ENCODE assay signal across 7 cellular contexts in genomic region chr13:40929883-40930282, GRCh38.
A peak's percentile ranks its signal among the peaks of the same experiment; 100 is the strongest.
DNase-seq lines count a peak whose midpoint lies in the region; ATAC-seq and TF ChIP-seq lines count a peak whose summit lies in the region.
"Not testable (repeated sequence)": the region's sequence is repeated elsewhere in the genome, so short reads cannot be mapped to it uniquely, and the experiment has no call there.

No MANE protein-coding gene starts in this region.

- H3K9me3 Mint-ChIP-seq in CD4-positive, alpha-beta T cell; activated T-cell treated with anti-CD3 and anti-CD28 coated beads, Interleukin-2, amount 50 U/mL, for 24 hours; activated naive CD4-positive, alpha-beta T cell treated with anti-CD3 and anti-CD28 coated beads, Interleukin-2, amount 50 U/mL, for 24 hours; effector memory CD8-positive, alpha-beta T cell; naive thymus-derived CD4-positive, alpha-beta T cell; progenitor cell of endocrine pancreas (ENCODE audit: low read depth): not testable (repeated sequence)

- peak overlapping the region; percentile 72 for H3K27ac Mint-ChIP-seq in CD4-positive, alpha-beta T cell
- H3K27ac Mint-ChIP-seq in T-helper 17 cell, result peak overlapping the region; percentile 56
- H3K27ac Mint-ChIP-seq in activated T-cell treated with anti-CD3 and anti-CD28 coated beads, Interleukin-2, amount 50 U/mL, for 24 hours, result peak overlapping the region; percentile 80
- H3K27ac Mint-ChIP-seq in activated naive CD4-positive, alpha-beta T cell treated with anti-CD3 and anti-CD28 coated beads, Interleukin-2, amount 50 U/mL, for 24 hours, result peak overlapping the region; percentile 80
- H3K27ac Mint-ChIP-seq in effector memory CD8-positive, alpha-beta T cell, result peak overlapping the region; percentile 72 to 86
- peak overlapping the region in 6 of 9 donors; percentile 55 to 78 (median 68) for H3K27ac Mint-ChIP-seq in naive thymus-derived CD4-positive, alpha-beta T cell
- H3K27ac Mint-ChIP-seq in progenitor cell of endocrine pancreas, result peak overlapping the region; percentile 49

- H3K27me3 Mint-ChIP-seq in CD4-positive, alpha-beta T cell; T-helper 17 cell; activated T-cell treated with anti-CD3 and anti-CD28 coated beads, Interleukin-2, amount 50 U/mL, for 24 hours; activated naive CD4-positive, alpha-beta T cell treated with anti-CD3 and anti-CD28 coated beads, Interleukin-2, amount 50 U/mL, for 24 hours; effector memory CD8-positive, alpha-beta T cell; naive thymus-derived CD4-positive, alpha-beta T cell; progenitor cell of endocrine pancreas: not testable (repeated sequence)

- not testable (repeated sequence) for H3K9me3 ChIP-seq in CD4-positive, alpha-beta T cell (ENCODE audit: control insufficient read depth, low read length); T-helper 17 cell (ENCODE audit: control insufficient read depth, low read length, poor library complexity, severe bottlenecking); naive thymus-derived CD4-positive, alpha-beta T cell (ENCODE audit: control insufficient read depth in 2 of 3, low read length in 3 of 3)

- peaks cover 67% of the 10 kb centered on the region for H3K36me3 Mint-ChIP-seq in CD4-positive, alpha-beta T cell (ENCODE audit: low read depth)
- not testable (repeated sequence) for H3K36me3 Mint-ChIP-seq in T-helper 17 cell (ENCODE audit: low read depth)
- peaks cover 75% of the 10 kb centered on the region for H3K36me3 Mint-ChIP-seq in activated T-cell treated with anti-CD3 and anti-CD28 coated beads, Interleukin-2, amount 50 U/mL, for 24 hours (ENCODE audit: low read depth)
- H3K36me3 Mint-ChIP-seq in activated naive CD4-positive, alpha-beta T cell treated with anti-CD3 and anti-CD28 coated beads, Interleukin-2, amount 50 U/mL, for 24 hours, result peaks cover 18% of the 10 kb centered on the region
- H3K36me3 Mint-ChIP-seq in effector memory CD8-positive, alpha-beta T cell (ENCODE audit: insufficient read depth), result peaks cover 71% of the 10 kb centered on the region
- H3K36me3 Mint-ChIP-seq in naive thymus-derived CD4-positive, alpha-beta T cell, result peaks cover 0 to 31% (median 21%) of the 10 kb centered on the region in 5 donors
- peaks cover 17% of the 10 kb centered on the region for H3K36me3 Mint-ChIP-seq in progenitor cell of endocrine pancreas (ENCODE audit: insufficient read depth)

- peak; percentile 9 for ATAC-seq in CD4-positive, alpha-beta T cell (ENCODE audit: poor library complexity)
- not testable (repeated sequence) for ATAC-seq in T-helper 17 cell; effector memory CD8-positive, alpha-beta T cell (replicated peaks); naive thymus-derived CD4-positive, alpha-beta T cell

- peaks cover 30% of the 10 kb centered on the region for H3K4me1 Mint-ChIP-seq in CD4-positive, alpha-beta T cell (ENCODE audit: low read depth)
- H3K4me1 Mint-ChIP-seq in T-helper 17 cell, result peaks cover 10% of the 10 kb centered on the region
- H3K4me1 Mint-ChIP-seq in activated T-cell treated with anti-CD3 and anti-CD28 coated beads, Interleukin-2, amount 50 U/mL, for 24 hours (ENCODE audit: low read depth), result peaks cover 31% of the 10 kb centered on the region
- H3K4me1 Mint-ChIP-seq in activated naive CD4-positive, alpha-beta T cell treated with anti-CD3 and anti-CD28 coated beads, Interleukin-2, amount 50 U/mL, for 24 hours, result peaks cover 28% of the 10 kb centered on the region
- peaks cover 9 to 21% of the 10 kb centered on the region in 2 donors for H3K4me1 Mint-ChIP-seq in effector memory CD8-positive, alpha-beta T cell (ENCODE audit: low read depth in 2 of 2)
- H3K4me1 Mint-ChIP-seq in naive thymus-derived CD4-positive, alpha-beta T cell, result peaks cover 12 to 37% (median 28%) of the 10 kb centered on the region in 7 donors
- not testable (repeated sequence) for H3K4me1 Mint-ChIP-seq in progenitor cell of endocrine pancreas (ENCODE audit: low read depth)

- POLR2A ChIA-PET in CD4-positive, alpha-beta T cell (lab: Charles Lee), result interaction anchor here (0.7 to 1.2 kb wide), 5 partner anchors 8 to 131 kb away, joined by 3 to 5 read pairs (median 3); no protein-coding TSS in a partner anchor
- POLR2A ChIA-PET in naive thymus-derived CD4-positive, alpha-beta T cell (lab: Charles Lee), result interaction anchor here (0.9 to 1.0 kb wide), 2 partner anchors 8 to 131 kb away, joined by 3 to 4 read pairs; partner anchors contain the start of gene WBP4

- peaks cover 0 to 23% (median 6%) of the 10 kb centered on the region in 3 experiments for H3K36me3 ChIP-seq in naive thymus-derived CD4-positive, alpha-beta T cell (ENCODE audit: control insufficient read depth in 2 of 3, insufficient read depth in 3 of 3, low read length in 3 of 3)

- DNase-seq in CD4-positive, alpha-beta T cell; T-helper 17 cell; activated T-cell treated with anti-CD3 and anti-CD28 coated beads, Interleukin-2, amount 50 U/mL, for 24 hours; effector memory CD8-positive, alpha-beta T cell; naive thymus-derived CD4-positive, alpha-beta T cell; progenitor cell of endocrine pancreas (ENCODE audit: low spot score, unreplicated experiment): not testable (repeated sequence)

- intact Hi-C loops in CD4-positive, alpha-beta T cell (cut with DNase I, micrococcal nuclease), result loop anchor here in 1 of 2 experiments (10.0 kb wide), 2 partner anchors 205 to 265 kb away; partner anchors contain the start of genes KBTBD6 and KBTBD7
- intact Hi-C loops in naive thymus-derived CD4-positive, alpha-beta T cell (cut with micrococcal nuclease), result loop anchor here (1.0 to 10.0 kb wide), 5 partner anchors 8 to 1895 kb away; partner anchors contain the start of genes KBTBD6 (in 1 of the 2), NHLRC3 (in 1 of the 2) and PROSER1 (in 1 of the 2)

- H3K27ac ChIP-seq in CD4-positive, alpha-beta T cell (ENCODE audit: low read depth, low read length); naive thymus-derived CD4-positive, alpha-beta T cell (ENCODE audit: low read depth, low read length): not testable (repeated sequence)

- H3K4me3 Mint-ChIP-seq in CD4-positive, alpha-beta T cell, result peak overlapping the region; percentile 48
- not testable (repeated sequence) for H3K4me3 Mint-ChIP-seq in T-helper 17 cell; activated T-cell treated with anti-CD3 and anti-CD28 coated beads, Interleukin-2, amount 50 U/mL, for 24 hours; activated naive CD4-positive, alpha-beta T cell treated with anti-CD3 and anti-CD28 coated beads, Interleukin-2, amount 50 U/mL, for 24 hours; effector memory CD8-positive, alpha-beta T cell; naive thymus-derived CD4-positive, alpha-beta T cell; progenitor cell of endocrine pancreas (ENCODE audit: low read depth)

- not testable (repeated sequence) for H3K4me1 ChIP-seq in naive thymus-derived CD4-positive, alpha-beta T cell (ENCODE audit: control insufficient read depth in 2 of 2, insufficient read depth in 2 of 2, low read length in 2 of 2)

- not testable (repeated sequence) for TF ChIP-seq CTCF in CD4-positive, alpha-beta T cell (IDR thresholded peaks at IDR 0.05); progenitor cell of endocrine pancreas (IDR thresholded peaks at IDR 0.05; ENCODE audit: unreplicated experiment)

- CTCF ChIA-PET in CD4-positive, alpha-beta T cell (lab: Charles Lee), result interaction anchor here (1.1 kb wide), 1 partner anchor 267 kb away, joined by 3 read pairs; no protein-coding TSS in a partner anchor
- CTCF ChIA-PET in naive thymus-derived CD4-positive, alpha-beta T cell (lab: Charles Lee), result interaction anchor here (1.0 kb wide), 1 partner anchor 124 kb away, joined by 4 read pairs; no protein-coding TSS in a partner anchor

- H3K4me3 ChIP-seq in naive thymus-derived CD4-positive, alpha-beta T cell (ENCODE audit: low read length), result not testable (repeated sequence)

- H3K27me3 ChIP-seq in CD4-positive, alpha-beta T cell (ENCODE audit: control insufficient read depth, insufficient read depth, low read length); naive thymus-derived CD4-positive, alpha-beta T cell (ENCODE audit: control insufficient read depth in 2 of 2, insufficient read depth in 2 of 2, low read length in 2 of 2): not testable (repeated sequence)
